ENCODE assay signal across 9 cellular contexts in genomic region chr9:107422189-107422802, GRCh38.
DNase-seq lines count a peak whose midpoint lies in the region; ATAC-seq, FAIRE-seq and TF ChIP-seq lines count a peak whose summit lies in the region.
"Had no signal": no experiment of that assay in that cellular context is flagged by ENCODE, and none has a peak within 500 bp of the region (broad histone marks: within the 10 kb centered on the region; RNA-seq: fewer than 3 reads in every experiment).

No MANE protein-coding gene starts in this region.

- POLR2A ChIA-PET in SK-N-SH (lab: Yijun Ruan, JAX) (no interaction called here), endothelial cell of umbilical vein (lab: Charles Lee) (no interaction called here)

- no peaks in the 10 kb centered on the region for H3F3A ChIP-seq in SK-N-SH (replicated peaks; ENCODE audit: insufficient read depth)

- intact Hi-C loops in endothelial cell of umbilical vein (cut with micrococcal nuclease) = loop anchor here (1.0 kb wide), 3 partner anchors 65 to 1339 kb away; no protein-coding TSS in a partner anchor

- H3K4me1 ChIP-seq in SK-N-SH (ENCODE audit: control insufficient read depth in 1 of 2, insufficient read depth in 2 of 2, low read depth in 1 of 2, low read length in 1 of 2) (peaks cover 0 to 2% of the 10 kb centered on the region in 2 experiments; a peak in 1 of 4 replicates), endothelial cell of umbilical vein (ENCODE audit: control insufficient read depth, extremely low read depth, insufficient read depth, low read length) (peaks cover 4% of the 10 kb centered on the region), tibial nerve (peaks cover 0 to 24% (median 4%) of the 10 kb centered on the region in 4 donors)

- H3K27ac ChIP-seq in SK-N-SH (ENCODE audit: low read depth in 2 of 2, low read length in 1 of 2) (no peak overlapping the region), endothelial cell of umbilical vein (ENCODE audit: insufficient read depth, low read depth, low read length) (no peak overlapping the region), tibial nerve (no peak overlapping the region)

- H3K4me2 ChIP-seq in SK-N-SH = no peak overlapping the region
- no peak overlapping the region for H3K4me2 ChIP-seq in endothelial cell of umbilical vein (ENCODE audit: insufficient read depth, low read length)

- TF ChIP-seq RAD21 in SK-N-SH (IDR thresholded peaks at IDR 0.05; ENCODE audit: low read length) = peak; percentile 78

- FAIRE-seq in endothelial cell of umbilical vein (lab: Jason Lieb, UNC) = peak; percentile 62

- in situ Hi-C loops in Caki2 (cut with HindIII; ENCODE audit: low pct_unique_long_range_greater_than_20kb, low sequenced_read_pairs) = no loop called here

- H3K4me1 Mint-ChIP-seq in mesothelial cell of epicardium = peaks cover 13% of the 10 kb centered on the region

- H3K9me2 ChIP-seq in SK-N-SH = no peaks in the 10 kb centered on the region

- H3K27me3 Mint-ChIP-seq in mesothelial cell of epicardium (ENCODE audit: low read depth) = peaks cover 2% of the 10 kb centered on the region

- H3K9ac ChIP-seq in SK-N-SH = no peak overlapping the region
- no peak overlapping the region for H3K9ac ChIP-seq in endothelial cell of umbilical vein (replicated peaks; ENCODE audit: extremely low read depth, insufficient read depth, low read length)

- CTCF ChIA-PET in SK-N-SH (lab: Yijun Ruan, JAX) = interaction anchor here (0.6 to 5.7 kb wide), 14 partner anchors 7 to 1145 kb away, joined by 3 to 50 read pairs (median 4); no protein-coding TSS in a partner anchor
- CTCF ChIA-PET in endothelial cell of umbilical vein (lab: Charles Lee) = interaction anchor here (0.6 to 3.4 kb wide), 15 partner anchors 9 to 1978 kb away, joined by 3 to 23 read pairs (median 4); no protein-coding TSS in a partner anchor

- H3K36me3 ChIP-seq in SK-N-SH (replicated peaks in 1 of 2; ENCODE audit: control insufficient read depth in 1 of 2, insufficient read depth in 2 of 2, low read length in 1 of 2) = no peaks in the 10 kb centered on the region
- H3K36me3 ChIP-seq in endothelial cell of umbilical vein (ENCODE audit: control insufficient read depth in 2 of 2, extremely low read depth in 1 of 2, insufficient read depth in 2 of 2, low read length in 2 of 2) = no peaks in the 10 kb centered on the region
- H3K36me3 ChIP-seq in tibial nerve = no peaks in the 10 kb centered on the region

- H2AFZ ChIP-seq in SK-N-SH (ENCODE audit: low read depth) (no peak overlapping the region), endothelial cell of umbilical vein (ENCODE audit: low read depth, low read length) (no peak overlapping the region)

- no peaks in the 10 kb centered on the region for H3K36me3 Mint-ChIP-seq in mesothelial cell of epicardium
- H3K36me3 Mint-ChIP-seq: IgD-negative memory B cell had no signal

- DNase-seq in Caki2 (ENCODE audit: low read depth) (peak; percentile 51), NAMALWA (ENCODE audit: low spot score) (peak; percentile 77), SK-N-SH (peak; percentile 60), endothelial cell of umbilical vein (ENCODE audit: low read depth, low spot score) (peak; percentile 58), mesothelial cell of epicardium (ENCODE audit: low spot score in 2 of 2, unreplicated experiment in 2 of 2) (peak; percentile 37 to 70), tibial nerve (ENCODE audit: low spot score in 2 of 2) (peak; percentile 41 to 44)

- no peaks in the 10 kb centered on the region for H3K27me3 ChIP-seq in SK-N-SH (ENCODE audit: insufficient read depth)
- H3K27me3 ChIP-seq in endothelial cell of umbilical vein (ENCODE audit: control insufficient read depth in 2 of 2, insufficient read depth in 2 of 2, low read length in 2 of 2) = no peaks in the 10 kb centered on the region
- H3K27me3 ChIP-seq in tibial nerve = no peaks in the 10 kb centered on the region

- H3K27ac Mint-ChIP-seq in mesothelial cell of epicardium = no peak overlapping the region
- H3K27ac Mint-ChIP-seq: IgD-negative memory B cell had no signal

- dilution Hi-C loops in endothelial cell of umbilical vein (cut with MboI; ENCODE audit: extremely low pct_ligation_motif_present, low sequenced_read_pairs) = no loop called here

- H3K4me3 Mint-ChIP-seq in mesothelial cell of epicardium = no peak overlapping the region
- H3K4me3 Mint-ChIP-seq: IgD-negative memory B cell had no signal

- no peak for TF ChIP-seq POLR2A in endothelial cell of umbilical vein (IDR thresholded peaks at IDR 0.05; ENCODE audit: low read depth, low read length)
- TF ChIP-seq POLR2A in tibial nerve (IDR thresholded peaks at IDR 0.05) = no peak

- H3K4me3 ChIP-seq in SK-N-SH (ENCODE audit: low read depth in 2 of 2, low read length in 1 of 2) = no peak overlapping the region; a peak in 1 of 4 replicates
- H3K4me3 ChIP-seq in endothelial cell of umbilical vein (replicated peaks in 1 of 3; ENCODE audit: insufficient read depth in 1 of 3, low read depth in 1 of 3, low read length in 3 of 3) = no peak overlapping the region
- H3K4me3 ChIP-seq in tibial nerve = no peak overlapping the region

- no peaks in the 10 kb centered on the region for H3K9me3 Mint-ChIP-seq in mesothelial cell of epicardium

- no peaks in the 10 kb centered on the region for H3K9me1 ChIP-seq in endothelial cell of umbilical vein (replicated peaks; ENCODE audit: control insufficient read depth, extremely low read depth, insufficient read depth, low read length)

- peak; percentile 47 for ATAC-seq in GM21576 (IDR thresholded peaks at IDR 0.05; ENCODE audit: unreplicated experiment)
- ATAC-seq in GM18907 (IDR thresholded peaks at IDR 0.05; ENCODE audit: unreplicated experiment) = no peak

- H3K79me2 ChIP-seq in SK-N-SH (ENCODE audit: insufficient read depth) = no peaks in the 10 kb centered on the region
- no peaks in the 10 kb centered on the region for H3K79me2 ChIP-seq in endothelial cell of umbilical vein (ENCODE audit: control insufficient read depth, insufficient read depth, low read length)

- BruUV-seq in endothelial cell of umbilical vein (replicated peaks; lab: Mats Ljungman, UMichigan) = no TSS peak

- no peaks in the 10 kb centered on the region for H4K20me1 ChIP-seq in SK-N-SH (ENCODE audit: insufficient read depth)
- H4K20me1 ChIP-seq in endothelial cell of umbilical vein (replicated peaks; ENCODE audit: control insufficient read depth, extremely low read depth, insufficient read depth, low read length) = no peaks in the 10 kb centered on the region

- TF ChIP-seq CTCF in SK-N-SH (IDR thresholded peaks at IDR 0.05) = peak; percentile 57
- peak; percentile 49 to 73 for TF ChIP-seq CTCF in endothelial cell of umbilical vein (IDR thresholded peaks at IDR 0.05; ENCODE audit: extremely low read depth in 1 of 2, insufficient read depth in 1 of 2, low read depth in 1 of 2, low read length in 2 of 2)
- peak; percentile 43 for TF ChIP-seq CTCF in mesothelial cell of epicardium (IDR thresholded peaks at IDR 0.05; ENCODE audit: unreplicated experiment)
- TF ChIP-seq CTCF in tibial nerve (IDR thresholded peaks at IDR 0.05) = peak; percentile 35 to 71 (median 39)

- no peaks in the 10 kb centered on the region for H3K9me3 ChIP-seq in SK-N-SH
- H3K9me3 ChIP-seq in endothelial cell of umbilical vein (replicated peaks; ENCODE audit: control insufficient read depth, insufficient read depth, low read length) = no peaks in the 10 kb centered on the region
- H3K9me3 ChIP-seq in tibial nerve = no peaks in the 10 kb centered on the region

- TF ChIP-seq EP300 in SK-N-SH (IDR thresholded peaks at IDR 0.05; ENCODE audit: borderline replicate concordance in 1 of 2, low read depth in 1 of 2, low read length in 1 of 2) (no peak), tibial nerve (IDR thresholded peaks at IDR 0.05) (no peak)

- 27% methylated on average over 7 of the region's 7 CpGs for WGBS in SK-N-SH (ENCODE audit: low lambda C conversion rate)
- WGBS in tibial nerve, 2 donors = 18 to 20% methylated on average over 5 to 6 of the region's 7 CpGs

TF ChIP-seq in SK-N-SH, 30 proteins besides CTCF, POLR2A, EP300 and RAD21 (continues in another document):
- TF ChIP-seq RCOR1 (IDR thresholded peaks at IDR 0.05; ENCODE audit: low read length) (no peak), IRF3 (IDR thresholded peaks at IDR 0.05; ENCODE audit: low read depth, low read length) (no peak)
- TF ChIP-seq, protein P1, sequence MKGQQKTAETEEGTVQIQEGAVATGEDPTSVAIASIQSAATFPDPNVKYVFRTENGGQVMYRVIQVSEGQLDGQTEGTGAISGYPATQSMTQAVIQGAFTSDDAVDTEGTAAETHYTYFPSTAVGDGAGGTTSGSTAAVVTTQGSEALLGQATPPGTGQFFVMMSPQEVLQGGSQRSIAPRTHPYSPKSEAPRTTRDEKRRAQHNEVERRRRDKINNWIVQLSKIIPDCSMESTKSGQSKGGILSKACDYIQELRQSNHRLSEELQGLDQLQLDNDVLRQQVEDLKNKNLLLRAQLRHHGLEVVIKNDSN (IDR thresholded peaks at IDR 0.05; ENCODE audit: borderline replicate concordance, low read depth) = peak; percentile 84; the same call in 1 of the 2 replicates

TF ChIP-seq in endothelial cell of umbilical vein, 7 proteins besides CTCF, POLR2A, EP300 and RAD21:
- TF ChIP-seq, protein P2, sequence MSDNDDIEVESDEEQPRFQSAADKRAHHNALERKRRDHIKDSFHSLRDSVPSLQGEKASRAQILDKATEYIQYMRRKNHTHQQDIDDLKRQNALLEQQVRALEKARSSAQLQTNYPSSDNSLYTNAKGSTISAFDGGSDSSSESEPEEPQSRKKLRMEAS (IDR thresholded peaks at IDR 0.05; ENCODE audit: insufficient read depth, insufficient read length) = peak; percentile 69
- no peak for TF ChIP-seq POLR2AphosphoS5 (IDR thresholded peaks at IDR 0.05; ENCODE audit: insufficient read depth, low read depth, low read length)
TF ChIP-seq in endothelial cell of umbilical vein: peak in this region for 1.
